7 cellular contexts compared by ENCODE assay signal in genomic region chr9:99449726-99450125, GRCh38.
"Had no signal": no experiment of that assay in that cellular context is flagged by ENCODE, and none has a peak within 500 bp of the region (broad histone marks: within the 10 kb centered on the region; RNA-seq: fewer than 3 reads in every experiment).

No MANE protein-coding gene starts in this region.

- H3K4me3 Mint-ChIP-seq: IgD-negative memory B cell had no signal

- H3K4me1 Mint-ChIP-seq: IgD-negative memory B cell had no signal

- FAIRE-seq: HepG2, HTR-8/SVneo, K562 had no signal

- H3K4me3 ChIP-seq: K562 had no signal

- H3K27ac Mint-ChIP-seq: IgD-negative memory B cell had no signal

- H3K27ac ChIP-seq: HL-60 had no signal

- H3K9me3 Mint-ChIP-seq: IgD-negative memory B cell had no signal

- DNase-seq: IMR-90, KBM-7 had no signal

- H3K36me3 Mint-ChIP-seq: IgD-negative memory B cell had no signal
